In the genomic region with DNA sequence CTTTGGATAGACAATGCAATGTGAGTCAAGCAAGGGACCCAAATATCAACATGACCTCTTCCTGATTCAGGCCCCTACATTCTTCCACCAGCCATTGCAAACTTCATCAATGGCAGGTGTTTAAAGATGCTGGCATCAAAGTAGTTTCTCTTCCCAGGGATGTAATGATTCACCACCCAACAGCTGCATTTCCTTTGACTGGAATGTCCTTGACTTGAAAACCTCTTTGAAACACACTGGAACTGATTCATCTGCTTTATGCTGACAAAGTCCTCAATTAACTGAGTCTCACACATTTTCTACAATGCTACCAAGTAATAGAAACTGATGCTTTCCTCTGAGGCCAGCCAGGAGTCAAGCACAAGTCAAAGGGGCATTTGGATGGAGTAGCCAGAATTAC, we compare ENCODE assay signal across 20 cellular contexts.
"Had no signal": no experiment of that assay in that cellular context is flagged by ENCODE, and none has a peak within 500 bp of the region (broad histone marks: within the 10 kb centered on the region; RNA-seq: fewer than 3 reads in every experiment).

No MANE protein-coding gene starts in this region.

- DNase-seq: colonic mucosa; effector CD4-positive, alpha-beta T cell; endodermal cell; foreskin melanocyte; head of caudate nucleus; kidney glomerular epithelial cell; lower lobe of right lung; midbrain; naive thymus-derived CD4-positive, alpha-beta T cell; nephron progenitor cell; psoas muscle; retina; right lobe of liver; spleen; stimulated activated CD4-positive, alpha-beta T cell treated with anti-CD3 and anti-CD28 coated beads, Interleukin-15, amount 100 ng/mL, for 24 hours; stimulated activated CD4-positive, alpha-beta T cell treated with anti-CD3 and anti-CD28 coated beads, Interleukin-1b, Interleukin-23, amount 100 ng/mL, for 48 hours; stimulated activated CD4-positive, alpha-beta T cell treated with anti-CD3 and anti-CD28 coated beads, Interleukin-4, amount 100 ng/mL, for 24 hours; tibial artery; upper lobe of left lung; uterus had no signal
